ENCODE assay signal across 8 cellular contexts in the genomic region with DNA sequence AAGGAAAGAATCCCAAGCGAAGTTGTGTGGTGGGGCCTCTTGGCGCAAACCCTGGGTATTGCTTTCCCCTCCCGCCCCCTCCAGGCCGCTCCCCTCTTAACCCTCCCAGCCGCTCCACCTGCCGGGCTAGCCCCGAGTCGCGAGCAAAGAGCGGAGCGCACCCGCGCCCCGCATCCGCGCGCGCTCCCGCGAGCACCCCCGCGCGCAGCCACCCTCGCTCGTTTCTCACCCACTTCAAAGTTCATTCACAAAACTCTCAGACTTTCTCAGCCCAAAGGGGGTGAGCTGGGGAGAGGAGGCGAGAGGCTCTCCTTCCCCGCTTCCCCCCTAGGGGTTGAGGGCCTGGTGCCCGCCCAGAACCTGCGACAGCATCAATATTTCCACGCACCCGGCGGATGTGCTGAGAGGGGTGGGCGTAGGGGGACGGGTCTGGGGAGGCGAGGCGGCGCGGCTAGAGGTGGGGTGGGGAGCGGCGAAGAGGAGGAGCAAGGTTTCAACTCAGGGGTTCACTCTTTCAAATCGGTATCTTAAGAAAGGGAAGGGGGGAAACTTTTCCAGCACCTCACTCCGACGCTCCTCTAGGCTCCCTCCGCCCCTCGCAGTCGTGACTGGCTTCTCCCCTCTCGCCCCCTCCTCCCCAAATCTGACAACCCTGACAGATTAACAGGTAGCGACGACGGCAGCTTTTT. TPM values are rescaled to one million over a fixed set of nuclear protein-coding genes. Genes with fewer than 3 reads are reported as not detected.
DNase-seq lines count a peak whose midpoint lies in the region; ATAC-seq, FAIRE-seq and TF ChIP-seq lines count a peak whose summit lies in the region.

No MANE protein-coding gene starts in this region.

- DNase-seq in GM12891 (ENCODE audit: insufficient read length, low spot score) (peak; percentile 27), NCI-H2227 treated with DMSO at 0.1 percent for 48 hours (lab: John Stamatoyannopoulos, UW) (peak; percentile 81), lower lobe of right lung (peak; percentile 85)
- peak; percentile 77 for DNase-seq in activated CD4-positive, alpha-beta T cell treated with anti-CD3 and anti-CD28 coated beads, Interleukin-2, amount 50 U/mL, for 1 hour
- peak in 2 of 3 donors; percentile 53 to 69 for DNase-seq in stimulated activated CD4-positive, alpha-beta T cell treated with anti-CD3 and anti-CD28 coated beads, TNF-alpha, amount 100 ng/mL, for 1 hour (ENCODE audit: low read depth in 3 of 3, low spot score in 1 of 3)

- FAIRE-seq in GM12891 (lab: Jason Lieb, UNC) = no peak

- H3K9me3 ChIP-seq in lower lobe of right lung = no peaks in the 10 kb centered on the region

- H3K4me3 Mint-ChIP-seq in dendritic cell treated with granulocyte-macrophage colony-stimulating factor and Interleukin-4, amounts not matched to agents 40 ng/mL and 50 ng/mL, for 4 days = peak overlapping the region; percentile 92

- H3K27ac Mint-ChIP-seq in dendritic cell treated with granulocyte-macrophage colony-stimulating factor and Interleukin-4, amounts not matched to agents 40 ng/mL and 50 ng/mL, for 4 days = peak overlapping the region; percentile 96

- peak overlapping the region; percentile 88 for H3K27ac ChIP-seq in lower lobe of right lung

- peak; percentile 27 for TF ChIP-seq CTCF in lower lobe of right lung (IDR thresholded peaks at IDR 0.05)

- H3K4me1 Mint-ChIP-seq in dendritic cell treated with granulocyte-macrophage colony-stimulating factor and Interleukin-4, amounts not matched to agents 40 ng/mL and 50 ng/mL, for 4 days (ENCODE audit: low read depth) = peaks cover 31% of the 10 kb centered on the region

- peaks cover 40% of the 10 kb centered on the region for H3K36me3 Mint-ChIP-seq in dendritic cell treated with granulocyte-macrophage colony-stimulating factor and Interleukin-4, amounts not matched to agents 40 ng/mL and 50 ng/mL, for 4 days (ENCODE audit: low read depth)

- H3K36me3 ChIP-seq in lower lobe of right lung = no peaks in the 10 kb centered on the region

- H3K4me1 ChIP-seq in lower lobe of right lung = peaks cover 21% of the 10 kb centered on the region

- intact Hi-C loops in dendritic cell treated with granulocyte-macrophage colony-stimulating factor and Interleukin-4, amounts not matched to agents 40 ng/mL and 50 ng/mL, for 4 days (cut with micrococcal nuclease) = loop anchor here (10.0 kb wide), 2 partner anchors 417 to 597 kb away; a partner anchor contains a TSS
- intact Hi-C loops in lower lobe of right lung (cut with DNase I) = loop anchor here (10.0 kb wide), 1 partner anchor 93 kb away; no protein-coding TSS in a partner anchor

- peak; percentile 60 to 68 for ATAC-seq in lower lobe of right lung
- no peak for ATAC-seq in HG02623 (IDR thresholded peaks at IDR 0.05; ENCODE audit: unreplicated experiment)
- no peak for ATAC-seq in GM21737 (IDR thresholded peaks at IDR 0.05; ENCODE audit: unreplicated experiment)

- H3K4me3 ChIP-seq in lower lobe of right lung = peak overlapping the region; percentile 65

- H3K27me3 Mint-ChIP-seq in dendritic cell treated with granulocyte-macrophage colony-stimulating factor and Interleukin-4, amounts not matched to agents 40 ng/mL and 50 ng/mL, for 4 days = no peaks in the 10 kb centered on the region

- H3K9me3 Mint-ChIP-seq in dendritic cell treated with granulocyte-macrophage colony-stimulating factor and Interleukin-4, amounts not matched to agents 40 ng/mL and 50 ng/mL, for 4 days = no peaks in the 10 kb centered on the region

- H3K27me3 ChIP-seq in lower lobe of right lung (ENCODE audit: low read depth) = no peaks in the 10 kb centered on the region

- no peak for TF ChIP-seq POLR2A in GM12891 (IDR thresholded peaks at IDR 0.05; ENCODE audit: low read depth, low read length)

TF ChIP-seq in GM12891, 5 proteins besides CTCF, POLR2A, EP300 and RAD21:
- TF ChIP-seq POU2F2 (IDR thresholded peaks at IDR 0.05; ENCODE audit: low read depth, low read length) = no peak
- TF ChIP-seq TAF1 (IDR thresholded peaks at IDR 0.05; ENCODE audit: low read depth, low read length) = no peak
- no peak for TF ChIP-seq PAX5 (IDR thresholded peaks at IDR 0.05; ENCODE audit: insufficient read depth, low read length, severe bottlenecking)
- no peak for TF ChIP-seq POLR2AphosphoS5 (IDR thresholded peaks at IDR 0.05; ENCODE audit: low read depth, low read length)
- TF ChIP-seq SPI1 (IDR thresholded peaks at IDR 0.05; ENCODE audit: low read depth, low read length) = no peak

RNA-seq across cellular contexts. Expression of a gene that starts 1.8 kb away (rescaled TPM):
- polyA plus RNA-seq in GM12891 (2012; ENCODE audit: low read depth, missing spikeins) = 0.01 TPM
- 12.5 TPM for total RNA-seq in lower lobe of right lung

Comparison
In these comparisons a context has a peak if more than half of its experiments do, and no peak if none do; other contexts are left out.
1. DNase-seq: peak in every context shown above with its lines; median percentile 85 in lower lobe of right lung; 81 in NCI-H2227 treated with DMSO at 0.1 percent for 48 hours; 77 in activated CD4-positive, alpha-beta T cell treated with anti-CD3 and anti-CD28 coated beads, Interleukin-2, amount 50 U/mL, for 1 hour; 61 in stimulated activated CD4-positive, alpha-beta T cell treated with anti-CD3 and anti-CD28 coated beads, TNF-alpha, amount 100 ng/mL, for 1 hour; 27 in GM12891.
2. ATAC-seq: peak in lower lobe of right lung (2 of 2); none in HG02623 (single experiment) and GM21737 (single experiment).